Comparison of ENCODE assay signal across 13 cellular contexts in genomic region chr10:70457759-70458305, GRCh38. TPM values are rescaled to one million over a fixed set of nuclear protein-coding genes. Genes with fewer than 3 reads are reported as not detected.
DNase-seq lines count a peak whose midpoint lies in the region; ATAC-seq and TF ChIP-seq lines count a peak whose summit lies in the region.
"Had no signal": no experiment of that assay in that cellular context is flagged by ENCODE, and none has a peak within 500 bp of the region (broad histone marks: within the 10 kb centered on the region; RNA-seq: fewer than 3 reads in every experiment).

No MANE protein-coding gene starts in this region.

- TF ChIP-seq CTCF in right atrium auricular region (IDR thresholded peaks at IDR 0.05) (no peak), esophagus muscularis mucosa (IDR thresholded peaks at IDR 0.05) (no peak), osteoblast (IDR thresholded peaks at IDR 0.05; ENCODE audit: extremely low read depth, low read depth, low read length) (no peak), vagina (IDR thresholded peaks at IDR 0.05) (no peak), A673 (conservative IDR thresholded peaks at IDR 0.05; ENCODE audit: low read depth, low read length) (no peak)

- no peak overlapping the region for H2AFZ ChIP-seq in osteoblast (ENCODE audit: low read length)

- no peak for TF ChIP-seq POLR2A in esophagus muscularis mucosa (IDR thresholded peaks at IDR 0.05; ENCODE audit: low read depth)
- no peak for TF ChIP-seq POLR2A in vagina (IDR thresholded peaks at IDR 0.05)

- POLR2A ChIA-PET in A673 (lab: Charles Lee; ENCODE audit: low non-redundant PET) = interaction anchor here (0.5 kb wide), 1 partner anchor 76 kb away, joined by 4 read pairs; no protein-coding TSS in a partner anchor

- H3K79me2 ChIP-seq in osteoblast (ENCODE audit: insufficient read depth, low read length) = no peaks in the 10 kb centered on the region

- DNase-seq in right atrium auricular region (ENCODE audit: low spot score) (no peak), Right ventricle myocardium superior (no peak), esophagus muscularis mucosa (ENCODE audit: extremely low spot score) (no peak), osteoblast (ENCODE audit: insufficient read length, low spot score, missing footprints) (no peak), vagina (ENCODE audit: extremely low spot score in 2 of 2) (no peak), A673 (ENCODE audit: low spot score) (no peak)
- DNase-seq: activated CD4-positive, alpha-beta T cell treated with anti-CD3 and anti-CD28 coated beads, Interleukin-2, amount 10 ng/mL, durations not matched to agents 7 days and 5 days; activated naive CD4-positive, alpha-beta T cell; NCI-H526 treated with DMSO at 0.1 percent for 48 hours had no signal

- WGBS in esophagus muscularis mucosa = 74% methylated on average over 10 of the region's 17 CpGs

- no peaks in the 10 kb centered on the region for H3K9me3 ChIP-seq in right atrium auricular region
- H3K9me3 ChIP-seq in esophagus muscularis mucosa = no peaks in the 10 kb centered on the region
- H3K9me3 ChIP-seq in osteoblast (ENCODE audit: low read depth, low read length) = no peaks in the 10 kb centered on the region
- H3K9me3 ChIP-seq in vagina = no peaks in the 10 kb centered on the region
- no peaks in the 10 kb centered on the region for H3K9me3 ChIP-seq in A673 (ENCODE audit: low read depth, low read length, poor library complexity, severe bottlenecking)

- H3K4me3 ChIP-seq in right atrium auricular region = peak overlapping the region; percentile 33 to 50
- H3K4me3 ChIP-seq in esophagus muscularis mucosa = peak overlapping the region; percentile 52 to 55 (median 52)
- H3K4me3 ChIP-seq in osteoblast (ENCODE audit: insufficient read depth, low read length) = peak overlapping the region; percentile 50
- H3K4me3 ChIP-seq in vagina = peak overlapping the region; percentile 26 to 29
- no peak overlapping the region for H3K4me3 ChIP-seq in A673 (ENCODE audit: low read depth, low read length, poor library complexity, severe bottlenecking)

- CTCF ChIA-PET in A673 (lab: Charles Lee) = no interaction called here

- ATAC-seq in Right ventricle myocardium superior (ENCODE audit: poor library complexity) = no peak
- no peak for ATAC-seq in HG02981 (IDR thresholded peaks at IDR 0.05; ENCODE audit: unreplicated experiment)
- ATAC-seq in HG03442 (IDR thresholded peaks at IDR 0.05; ENCODE audit: unreplicated experiment) = no peak

- peak overlapping the region; percentile 88 to 91 for H3K27ac ChIP-seq in right atrium auricular region
- H3K27ac ChIP-seq in esophagus muscularis mucosa (replicated peaks in 1 of 4) = peak overlapping the region; percentile 83 to 88 (median 86)
- H3K27ac ChIP-seq in osteoblast (ENCODE audit: low read depth, low read length) = no peak overlapping the region
- H3K27ac ChIP-seq in vagina = peak overlapping the region; percentile 59
- no peak overlapping the region for H3K27ac ChIP-seq in A673 (ENCODE audit: low read depth, low read length, poor library complexity, severe bottlenecking)

- no TSS peak for BruUV-seq in A673 (replicated peaks; lab: Mats Ljungman, UMichigan)

- H3K36me3 ChIP-seq in right atrium auricular region (no peaks in the 10 kb centered on the region), esophagus muscularis mucosa (no peaks in the 10 kb centered on the region), osteoblast (ENCODE audit: insufficient read depth, low read length) (no peaks in the 10 kb centered on the region), vagina (no peaks in the 10 kb centered on the region), A673 (ENCODE audit: insufficient read depth, low read length, poor library complexity, severe bottlenecking) (no peaks in the 10 kb centered on the region)

- no peaks in the 10 kb centered on the region for H4K20me1 ChIP-seq in osteoblast (ENCODE audit: insufficient read depth, low read length)

- no peak for TF ChIP-seq EP300 in esophagus muscularis mucosa (IDR thresholded peaks at IDR 0.05)

- intact Hi-C loops in Right ventricle myocardium superior (cut with DNase I) (no loop called here), esophagus muscularis mucosa (cut with DNase I) (no loop called here), vagina (cut with DNase I) (no loop called here), A673 (cut with micrococcal nuclease; ENCODE audit: unreplicated experiment) (no loop called here)

- H3K27me3 ChIP-seq in right atrium auricular region = no peaks in the 10 kb centered on the region
- H3K27me3 ChIP-seq in esophagus muscularis mucosa = no peaks in the 10 kb centered on the region
- peaks cover 8% of the 10 kb centered on the region for H3K27me3 ChIP-seq in osteoblast (ENCODE audit: insufficient read depth, low read length)
- H3K27me3 ChIP-seq in vagina = no peaks in the 10 kb centered on the region
- H3K27me3 ChIP-seq in A673 (replicated peaks; ENCODE audit: insufficient read depth, low read depth, low read length, poor library complexity) = no peaks in the 10 kb centered on the region

- H3K4me2 ChIP-seq in osteoblast (ENCODE audit: insufficient read depth, low read length) = peak overlapping the region; percentile 69

- H3K4me1 ChIP-seq in right atrium auricular region = peaks cover 0 to 39% of the 10 kb centered on the region in 2 donors
- H3K4me1 ChIP-seq in esophagus muscularis mucosa = peaks cover 33 to 47% (median 44%) of the 10 kb centered on the region in 4 donors
- H3K4me1 ChIP-seq in osteoblast (ENCODE audit: insufficient read depth, low read length) = peaks cover 7% of the 10 kb centered on the region
- H3K4me1 ChIP-seq in vagina = peaks cover 26% of the 10 kb centered on the region
- H3K4me1 ChIP-seq in A673 (ENCODE audit: insufficient read depth, low read length, poor library complexity, severe bottlenecking) = peaks cover 17% of the 10 kb centered on the region

RNA-seq across cellular contexts. Expression of gene NODAL, which starts 16.4 kb away (rescaled TPM):
- total RNA-seq in right atrium auricular region (not detected), Right ventricle myocardium superior (not detected), esophagus muscularis mucosa (not detected), osteoblast (not detected in 2 replicates), vagina (not detected), A673 (2021) (not detected in 2 replicates)
- total RNA-seq: activated CD4-positive, alpha-beta T cell treated with anti-CD3 and anti-CD28 coated beads, Interleukin-2, amount 10 ng/mL, durations not matched to agents 7 days and 5 days; Daoy; dermis microvascular lymphatic vessel endothelial cell had no signal

RNA-seq across cellular contexts. Expression of gene PALD1, which starts 20.7 kb away (rescaled TPM):
- total RNA-seq in right atrium auricular region (1 to 10 TPM; 4.9 to 8.5 TPM), Right ventricle myocardium superior (4.6 TPM), esophagus muscularis mucosa (10 to 100 TPM; 10.4 to 19.1 (median 12.8) TPM), osteoblast (under 0.01 and 0.29 TPM in 2 replicates), vagina (6.9 TPM), A673 (2021) (9.0 and 9.9 TPM in 2 replicates)

RNA-seq across cellular contexts. Expression of gene EIF4EBP2, which starts 53.9 kb away (rescaled TPM):
- total RNA-seq in right atrium auricular region = 100 to 1,000 TPM in 1 of 2 donors, 10 to 100 TPM in 1; 90.0 to 116 TPM
- total RNA-seq in Right ventricle myocardium superior = 92.7 TPM
- total RNA-seq in esophagus muscularis mucosa = 10 to 100 TPM; 73.6 to 99.9 (median 78.4) TPM
- total RNA-seq in osteoblast = 46.0 and 51.0 TPM in 2 replicates
- total RNA-seq in vagina = 47.4 TPM
- 89.3 and 91.9 TPM in 2 replicates for total RNA-seq in A673 (2021)

Comparison
In these comparisons a context has a peak if more than half of its experiments do, and no peak if none do; other contexts are left out.
1. H3K27ac ChIP-seq: peak in right atrium auricular region (2 of 2), esophagus muscularis mucosa (4 of 4) and vagina (single experiment); none in osteoblast (single experiment) and A673 (single experiment).